ENCODE assay signal across 8 cellular contexts in the genomic region with DNA sequence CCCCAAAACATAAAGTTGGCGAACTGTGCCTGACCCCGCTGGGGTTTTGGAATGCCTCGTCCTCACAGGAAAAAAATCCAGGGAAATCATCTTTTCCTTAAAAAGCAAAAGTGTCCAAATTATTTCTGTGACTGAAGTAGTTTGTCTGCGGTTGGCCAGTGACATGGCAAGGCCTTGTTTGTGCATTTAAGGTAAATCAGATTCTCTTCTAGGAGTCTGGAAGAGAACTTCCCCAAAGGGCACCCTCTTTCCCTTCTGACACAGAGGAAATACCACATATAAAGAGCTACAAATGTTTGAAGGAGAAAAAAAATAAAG. TPM values are rescaled to one million over a fixed set of nuclear protein-coding genes. Genes with fewer than 3 reads are reported as not detected.
A peak's percentile ranks its signal among the peaks of the same experiment; 100 is the strongest.
DNase-seq lines count a peak whose midpoint lies in the region; ATAC-seq and TF ChIP-seq lines count a peak whose summit lies in the region.

No MANE protein-coding gene starts in this region.

- TF ChIP-seq CTCF in AG10803 (conservative IDR thresholded peaks at IDR 0.05; ENCODE audit: low read length) (no peak), IMR-90 (conservative IDR thresholded peaks at IDR 0.05; ENCODE audit: low read depth, low read length) (no peak)

- H3K9me3 ChIP-seq in IMR-90 (ENCODE audit: control insufficient read depth, insufficient read depth, low read length), result no peaks in the 10 kb centered on the region

- CTCF ChIA-PET in IMR-90 (lab: Yijun Ruan, JAX), result no interaction called here

- peak overlapping the region; percentile 53; the same call in 1 of the 2 replicates for H3K56ac ChIP-seq in IMR-90 (ENCODE audit: extremely low read depth, insufficient read depth, low read length)

- peak overlapping the region; percentile 67 for H3K4ac ChIP-seq in IMR-90 (ENCODE audit: low read depth, low read length)

- H3K18ac ChIP-seq in IMR-90 (ENCODE audit: low read depth, low read length), result no peak overlapping the region

- peaks cover 10% of the 10 kb centered on the region for H3K4me1 ChIP-seq in IMR-90 (ENCODE audit: control insufficient read depth, insufficient read depth, low read length)

- DNase-seq in AG10803 (ENCODE audit: low read depth) (no peak), IMR-90 (no peak), naive B cell (no peak), left colon (no peak), NOMO-1 treated with dmso at 0.1 percent for 144 hours (lab: John Stamatoyannopoulos, UW; ENCODE audit: unreplicated experiment) (no peak), DMS 273 treated with DMSO at 0.1 percent for 48 hours (lab: John Stamatoyannopoulos, UW) (no peak), D341Med (ENCODE audit: low spot score) (no peak)

- no peaks in the 10 kb centered on the region for H3K36me3 ChIP-seq in IMR-90 (ENCODE audit: control insufficient read depth, insufficient read depth, low read length)

- H3K14ac ChIP-seq in IMR-90 (replicated peaks; ENCODE audit: low read depth, low read length), result peak overlapping the region; percentile 82

- peaks cover 10 to 24% of the 10 kb centered on the region in 2 experiments; a peak in 3 of 4 replicates for H3K79me1 ChIP-seq in IMR-90 (ENCODE audit: low read depth in 1 of 2, low read length in 2 of 2)

- peak overlapping the region; percentile 58 for H3K9ac ChIP-seq in IMR-90 (ENCODE audit: low read depth, low read length)

- no peaks in the 10 kb centered on the region for H3K27me3 Mint-ChIP-seq in naive B cell

- peaks cover 18 to 46% (median 23%) of the 10 kb centered on the region in 3 donors for H3K4me1 Mint-ChIP-seq in naive B cell

- H3K27ac Mint-ChIP-seq in naive B cell, result peak overlapping the region in 5 of 6 donors; percentile 46 to 98 (median 96)

- H2AK9ac ChIP-seq in IMR-90 (replicated peaks; ENCODE audit: low read depth, low read length, poor library complexity), result peak overlapping the region; percentile 47

- intact Hi-C loops in IMR-90 (cut with micrococcal nuclease) (no loop called here), left colon (cut with DNase I, micrococcal nuclease) (no loop called here)

- peak overlapping the region; percentile 46; the same call in 1 of the 3 replicates for H2BK15ac ChIP-seq in IMR-90 (ENCODE audit: low read depth, low read length)

- in situ Hi-C loops in IMR-90 (cut with MboI; ENCODE audit: low sequenced_read_pairs), result no loop called here

- POLR2A ChIA-PET in IMR-90 (lab: Charles Lee; ENCODE audit: unreplicated experiment), result no interaction called here

- H4K5ac ChIP-seq in IMR-90 (ENCODE audit: low read depth, low read length), result peak overlapping the region; percentile 57

- H4K8ac ChIP-seq in IMR-90 (ENCODE audit: low read depth in 2 of 2, low read length in 2 of 2), result peak overlapping the region; percentile 88 to 91

- H2BK5ac ChIP-seq in IMR-90 (ENCODE audit: low read depth, low read length, poor library complexity, severe bottlenecking), result peak overlapping the region; percentile 18

- no TSS peak for BruUV-seq in IMR-90 (replicated peaks; lab: Mats Ljungman, UMichigan)

- H3K4me3 ChIP-seq in AG10803 (ENCODE audit: low read length), result peak overlapping the region; percentile 91
- H3K4me3 ChIP-seq in IMR-90 (ENCODE audit: insufficient read depth, low read depth, low read length), result peak overlapping the region; percentile 67

- ATAC-seq in IMR-90 (ENCODE audit: low read depth) (no peak), naive B cell (ENCODE audit: low read depth in 2 of 2) (no peak), left colon (no peak)

- peak overlapping the region; percentile 63 for H3K4me2 ChIP-seq in IMR-90 (ENCODE audit: low read depth, low read length)

- WGBS in IMR-90 (ENCODE audit: extremely low coverage in 2 of 2, insufficient read length in 1 of 2), 2 experiments, result no CpG with 5 or more reads among the region's 4 CpGs

- peak overlapping the region in 3 of 8 donors; percentile 93 to 99 (median 98) for H3K4me3 Mint-ChIP-seq in naive B cell

- H3K9me1 ChIP-seq in IMR-90 (ENCODE audit: insufficient read depth, low read length), result peaks cover 9% of the 10 kb centered on the region

- peak overlapping the region; percentile 49 for H3K23ac ChIP-seq in IMR-90 (ENCODE audit: low read depth, low read length)

- dilution Hi-C loops in IMR-90 (cut with HindIII; ENCODE audit: low sequenced_read_pairs, unreplicated experiment), result no loop called here

- no peak for TF ChIP-seq RAD21 in IMR-90 (IDR thresholded peaks at IDR 0.05; ENCODE audit: low read length)

- H2BK20ac ChIP-seq in IMR-90 (ENCODE audit: low read depth, low read length), result no peak overlapping the region

- no peak overlapping the region for H2AK5ac ChIP-seq in IMR-90 (ENCODE audit: low read depth, low read length)

- no peaks in the 10 kb centered on the region for H4K20me1 ChIP-seq in IMR-90 (ENCODE audit: insufficient read depth, low read length)

- peaks cover 0 to 2% (median 0%) of the 10 kb centered on the region in 7 donors for H3K9me3 Mint-ChIP-seq in naive B cell

- H3K36me3 Mint-ChIP-seq in naive B cell, result peaks cover 0 to 7% of the 10 kb centered on the region in 2 donors

- H2AFZ ChIP-seq in IMR-90 (replicated peaks; ENCODE audit: low read length, poor library complexity), result peak overlapping the region; percentile 98

- TF ChIP-seq POLR2A in IMR-90 (IDR thresholded peaks at IDR 0.05; ENCODE audit: low read depth, low read length), result no peak

- H4K91ac ChIP-seq in IMR-90 (ENCODE audit: insufficient read depth, low read depth, low read length), result peak overlapping the region; percentile 67

- H2BK120ac ChIP-seq in IMR-90 (ENCODE audit: low read depth, low read length), result peak overlapping the region; percentile 44

- no peaks in the 10 kb centered on the region for H3K27me3 ChIP-seq in IMR-90 (ENCODE audit: control insufficient read depth, insufficient read depth, low read length)

- H3K27ac ChIP-seq in IMR-90 (ENCODE audit: insufficient read depth, low read length), result peak overlapping the region; percentile 54
- peak overlapping the region; percentile 72 for H3K27ac ChIP-seq in cingulate gyrus (ENCODE audit: low read depth, low read length)

TF ChIP-seq in IMR-90, 13 proteins besides CTCF, POLR2A, EP300 and RAD21:
- TF ChIP-seq MAZ (IDR thresholded peaks at IDR 0.05; ENCODE audit: borderline replicate concordance, low read depth, low read length) (no peak), CEBPB (IDR thresholded peaks at IDR 0.05; ENCODE audit: low read depth, low read length) (no peak), BHLHE40 (IDR thresholded peaks at IDR 0.05; ENCODE audit: low read depth, low read length) (no peak), SMC3 (IDR thresholded peaks at IDR 0.05; ENCODE audit: low read depth, low read length) (no peak), RFX5 (IDR thresholded peaks at IDR 0.05; ENCODE audit: low read depth, low read length) (no peak), FOS (IDR thresholded peaks at IDR 0.05; ENCODE audit: low read depth, low read length) (no peak), RCOR1 (IDR thresholded peaks at IDR 0.05; ENCODE audit: insufficient replicate concordance, low read length) (no peak)
- TF ChIP-seq, protein P1, sequence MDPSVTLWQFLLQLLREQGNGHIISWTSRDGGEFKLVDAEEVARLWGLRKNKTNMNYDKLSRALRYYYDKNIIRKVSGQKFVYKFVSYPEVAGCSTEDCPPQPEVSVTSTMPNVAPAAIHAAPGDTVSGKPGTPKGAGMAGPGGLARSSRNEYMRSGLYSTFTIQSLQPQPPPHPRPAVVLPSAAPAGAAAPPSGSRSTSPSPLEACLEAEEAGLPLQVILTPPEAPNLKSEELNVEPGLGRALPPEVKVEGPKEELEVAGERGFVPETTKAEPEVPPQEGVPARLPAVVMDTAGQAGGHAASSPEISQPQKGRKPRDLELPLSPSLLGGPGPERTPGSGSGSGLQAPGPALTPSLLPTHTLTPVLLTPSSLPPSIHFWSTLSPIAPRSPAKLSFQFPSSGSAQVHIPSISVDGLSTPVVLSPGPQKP (IDR thresholded peaks at IDR 0.05; ENCODE audit: borderline replicate concordance, low read depth, low read length), result no peak
- TF ChIP-seq, protein P2, sequence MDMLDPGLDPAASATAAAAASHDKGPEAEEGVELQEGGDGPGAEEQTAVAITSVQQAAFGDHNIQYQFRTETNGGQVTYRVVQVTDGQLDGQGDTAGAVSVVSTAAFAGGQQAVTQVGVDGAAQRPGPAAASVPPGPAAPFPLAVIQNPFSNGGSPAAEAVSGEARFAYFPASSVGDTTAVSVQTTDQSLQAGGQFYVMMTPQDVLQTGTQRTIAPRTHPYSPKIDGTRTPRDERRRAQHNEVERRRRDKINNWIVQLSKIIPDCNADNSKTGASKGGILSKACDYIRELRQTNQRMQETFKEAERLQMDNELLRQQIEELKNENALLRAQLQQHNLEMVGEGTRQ (IDR thresholded peaks at IDR 0.05; ENCODE audit: low read depth, low read length), result no peak

RNA-seq across cellular contexts. Expression of a gene that starts 0.7 kb away (rescaled TPM):
- total RNA-seq in IMR-90 (2012; rRNA removed) (13.4 and 43.0 TPM in 2 replicates), left colon (100 to 1,000 TPM; 115 to 129 TPM)
- polyA plus RNA-seq in IMR-90 (2012; rRNA removed) (47.9 and 49.5 TPM in 2 replicates), naive B cell (ENCODE audit: low read depth in 6 of 6) (100 to 1,000 TPM in 5 of 6 donors, 10 to 100 TPM in 1; 64.2 to 214 (median 151) TPM)
- polyA plus RNA-seq in IMR-90 (2012; cell fraction: cytosol; rRNA removed), result 28.6 and 46.1 TPM in 2 replicates
- 17.1 and 47.4 TPM in 2 replicates for polyA plus RNA-seq in IMR-90 (2012; cell fraction: nucleus; rRNA removed; ENCODE audit: low replicate concordance)

RNA-seq across cellular contexts. Expression of a gene that starts 23.1 kb away (rescaled TPM):
- total RNA-seq in IMR-90 (2012; rRNA removed) (not detected in 2 replicates), left colon (not detected)
- polyA plus RNA-seq in IMR-90 (2012; rRNA removed) (not detected in 2 replicates), naive B cell (ENCODE audit: low read depth in 6 of 6) (not detected)
- polyA plus RNA-seq in IMR-90 (2012; cell fraction: cytosol; rRNA removed), result not detected in 2 replicates
- not detected in 2 replicates for polyA plus RNA-seq in IMR-90 (2012; cell fraction: nucleus; rRNA removed; ENCODE audit: low replicate concordance)
